ENCODE assay signal across 2 cellular contexts in genomic region chr21:42036313-42036712, GRCh38.
A peak's percentile ranks its signal among the peaks of the same experiment; 100 is the strongest.
TF ChIP-seq lines count a peak whose summit lies in the region.

No MANE protein-coding gene starts in this region.

TF ChIP-seq in HepG2, 621 proteins besides CTCF, POLR2A, EP300 and RAD21:
- TF ChIP-seq ZUFSP (CRISPR knock-in tag; IDR thresholded peaks at IDR 0.05; ENCODE audit: borderline replicate concordance): no peak
- TF ChIP-seq ZFP41 (CRISPR knock-in tag; IDR thresholded peaks at IDR 0.05; ENCODE audit: borderline replicate concordance): no peak
- TF ChIP-seq FOSL2 (CRISPR knock-in tag; IDR thresholded peaks at IDR 0.05): 0 out of 2 replicates have a peak, but pooled peaks have one; percentile 20
- no peak for TF ChIP-seq PAXIP1 (CRISPR knock-in tag; conservative IDR thresholded peaks at IDR 0.05)
- no peak for TF ChIP-seq STAT5B (CRISPR knock-in tag; IDR thresholded peaks at IDR 0.05)
- TF ChIP-seq MAFK (conservative IDR thresholded peaks at IDR 0.05 in 1 of 2, IDR thresholded peaks at IDR 0.05 in 1 of 2; ENCODE audit: low read length in 2 of 2): 0 out of 4 replicates have a peak, but pooled peaks of 1 of the 2 experiments have one; percentile 1
TF ChIP-seq in HepG2: peak in this region for 2.

TF ChIP-seq in K562, 482 proteins besides CTCF, POLR2A, EP300 and RAD21:
- no peak for TF ChIP-seq NR4A1 (CRISPR knock-in tag; IDR thresholded peaks at IDR 0.05)
- TF ChIP-seq NR4A1 (tag; IDR thresholded peaks at IDR 0.05): no peak
- TF ChIP-seq ATF1 (CRISPR knock-in tag; IDR thresholded peaks at IDR 0.05): no peak
- TF ChIP-seq ATF1 (tag; IDR thresholded peaks at IDR 0.05): no peak
- TF ChIP-seq ZNF146 (CRISPR knock-in tag; IDR thresholded peaks at IDR 0.05; ENCODE audit: unreplicated experiment): peak; percentile 62
- no peak for TF ChIP-seq ZNF124 (CRISPR knock-in tag; IDR thresholded peaks at IDR 0.05)
- no peak for TF ChIP-seq THRA (IDR thresholded peaks at IDR 0.05)
- no peak for TF ChIP-seq ZNF197 (CRISPR knock-in tag; IDR thresholded peaks at IDR 0.05; ENCODE audit: low read depth)
